In genomic region chr12:13437541-13437940, GRCh38 we compare ENCODE assay signal across 28 cellular contexts.
"Had no signal": no experiment of that assay in that cellular context is flagged by ENCODE, and none has a peak within 500 bp of the region (broad histone marks: within the 10 kb centered on the region; RNA-seq: fewer than 3 reads in every experiment).

No MANE protein-coding gene starts in this region.

- H3K4me3 ChIP-seq: SJCRH30 had no signal

- H3K36me3 ChIP-seq: brain microvascular endothelial cell, SJCRH30 had no signal

- H3K27ac ChIP-seq: brain microvascular endothelial cell, SJCRH30 had no signal

- H3K4me1 Mint-ChIP-seq: activated CD4-positive, alpha-beta memory T cell treated with anti-CD3 and anti-CD28 coated beads, Interleukin-2, amount 10 ng/mL, durations not matched to agents 7 days and 5 days; activated CD4-positive, alpha-beta T cell treated with anti-CD3 and anti-CD28 coated beads for 36 hours; activated CD8-positive, alpha-beta memory T cell treated with anti-CD3 and anti-CD28 coated beads, Interleukin-2, amount 10 ng/mL, durations not matched to agents 7 days and 5 days; activated naive CD4-positive, alpha-beta T cell treated with anti-CD3 and anti-CD28 coated beads, Interleukin-2, amount 10 ng/mL, durations not matched to agents 7 days and 5 days; activated naive CD8-positive, alpha-beta T cell treated with anti-CD3 and anti-CD28 coated beads, Interleukin-2, amount 50 U/mL, for 24 hours had no signal

- H3K27me3 ChIP-seq: brain microvascular endothelial cell, SJCRH30 had no signal

- FAIRE-seq: TTC549 had no signal

- H3K9me3 ChIP-seq: SJCRH30, SK-N-SH had no signal

- H3K4me3 Mint-ChIP-seq: activated CD4-positive, alpha-beta memory T cell treated with anti-CD3 and anti-CD28 coated beads, Interleukin-2, amount 10 ng/mL, durations not matched to agents 7 days and 5 days; activated CD4-positive, alpha-beta T cell treated with anti-CD3 and anti-CD28 coated beads for 36 hours; activated CD8-positive, alpha-beta memory T cell treated with anti-CD3 and anti-CD28 coated beads, Interleukin-2, amount 10 ng/mL, durations not matched to agents 7 days and 5 days; activated naive CD4-positive, alpha-beta T cell treated with anti-CD3 and anti-CD28 coated beads, Interleukin-2, amount 10 ng/mL, durations not matched to agents 7 days and 5 days; activated naive CD8-positive, alpha-beta T cell; activated naive CD8-positive, alpha-beta T cell treated with anti-CD3 and anti-CD28 coated beads, Interleukin-2, amount 50 U/mL, for 24 hours; T-helper 1 cell treated with Interleukin-12 subunit alpha and Interleukin-12 subunit beta and Interleukin-4 antibody, amounts not matched to agents 30 μg/mL and 1 μg/mL, for 36 hours; T-helper 2 cell treated with Interferon-gamma antibody and Interleukin-4, amounts not matched to agents 5 μg/mL and 100 μg/mL, for 36 hours; WTC11 had no signal

- H3K36me3 Mint-ChIP-seq: activated CD8-positive, alpha-beta memory T cell treated with anti-CD3 and anti-CD28 coated beads, Interleukin-2, amount 10 ng/mL, durations not matched to agents 7 days and 5 days; activated naive CD4-positive, alpha-beta T cell treated with anti-CD3 and anti-CD28 coated beads, Interleukin-2, amount 10 ng/mL, durations not matched to agents 7 days and 5 days; activated naive CD8-positive, alpha-beta T cell; WTC11 had no signal

- DNase-seq: activated CD4-positive, alpha-beta memory T cell treated with anti-CD3 and anti-CD28 coated beads, Interleukin-2, amount 10 ng/mL, durations not matched to agents 7 days and 5 days; activated CD4-positive, alpha-beta T cell treated with anti-CD3 and anti-CD28 coated beads for 36 hours; activated CD8-positive, alpha-beta memory T cell treated with anti-CD3 and anti-CD28 coated beads for 24 hours; activated CD8-positive, alpha-beta memory T cell treated with anti-CD3 and anti-CD28 coated beads, Interleukin-2, amount 10 ng/mL, durations not matched to agents 7 days and 5 days; activated CD8-positive, alpha-beta memory T cell treated with anti-CD3 and anti-CD28 coated beads, Interleukin-2, amount 50 U/mL, for 48 hours; activated effector memory CD4-positive, alpha-beta T cell treated with Interleukin-2 at 50 U/mL for 16 hours; activated naive CD4-positive, alpha-beta T cell treated with anti-CD3 and anti-CD28 coated beads, Interleukin-2, amount 10 ng/mL, durations not matched to agents 7 days and 5 days; activated naive CD8-positive, alpha-beta T cell treated with anti-CD3 and anti-CD28 coated beads, Interleukin-2, amount 50 U/mL, for 24 hours; activated T-cell treated with anti-CD3 and anti-CD28 coated beads, Interleukin-2, amount 50 U/mL, for 48 hours; aorta; central memory CD4-positive, alpha-beta T cell; NCI-H1105 treated with DMSO at 0.1 percent for 48 hours; NCI-H1436; NCI-H1694 treated with DMSO at 0.1 percent for 48 hours; NCI-H2029; NCI-H345; NCI-H524 treated with DMSO at 0.1 percent for 48 hours; SHP77 had no signal

- H3K9ac ChIP-seq: SK-N-SH had no signal

- H3K27me3 Mint-ChIP-seq: activated naive CD8-positive, alpha-beta T cell had no signal

- H3K27ac Mint-ChIP-seq: activated CD4-positive, alpha-beta memory T cell treated with anti-CD3 and anti-CD28 coated beads, Interleukin-2, amount 10 ng/mL, durations not matched to agents 7 days and 5 days; activated CD4-positive, alpha-beta T cell treated with anti-CD3 and anti-CD28 coated beads for 36 hours; activated CD8-positive, alpha-beta memory T cell treated with anti-CD3 and anti-CD28 coated beads, Interleukin-2, amount 10 ng/mL, durations not matched to agents 7 days and 5 days; activated naive CD4-positive, alpha-beta T cell treated with anti-CD3 and anti-CD28 coated beads, Interleukin-2, amount 10 ng/mL, durations not matched to agents 7 days and 5 days; activated naive CD8-positive, alpha-beta T cell; activated naive CD8-positive, alpha-beta T cell treated with anti-CD3 and anti-CD28 coated beads, Interleukin-2, amount 50 U/mL, for 24 hours; T-helper 1 cell treated with Interleukin-12 subunit alpha and Interleukin-12 subunit beta and Interleukin-4 antibody, amounts not matched to agents 30 μg/mL and 1 μg/mL, for 36 hours; T-helper 2 cell treated with Interferon-gamma antibody and Interleukin-4, amounts not matched to agents 5 μg/mL and 100 μg/mL, for 36 hours; WTC11 had no signal

- H3K9me3 Mint-ChIP-seq: activated CD4-positive, alpha-beta memory T cell treated with anti-CD3 and anti-CD28 coated beads, Interleukin-2, amount 10 ng/mL, durations not matched to agents 7 days and 5 days; activated naive CD4-positive, alpha-beta T cell treated with anti-CD3 and anti-CD28 coated beads, Interleukin-2, amount 10 ng/mL, durations not matched to agents 7 days and 5 days; activated naive CD8-positive, alpha-beta T cell treated with anti-CD3 and anti-CD28 coated beads, Interleukin-2, amount 50 U/mL, for 24 hours; T-helper 1 cell treated with Interleukin-12 subunit alpha and Interleukin-12 subunit beta and Interleukin-4 antibody, amounts not matched to agents 30 μg/mL and 1 μg/mL, for 36 hours; T-helper 2 cell treated with Interferon-gamma antibody and Interleukin-4, amounts not matched to agents 5 μg/mL and 100 μg/mL, for 36 hours; WTC11 had no signal

- ATAC-seq: activated CD4-positive, alpha-beta T cell treated with anti-CD3 and anti-CD28 coated beads for 36 hours; activated CD4-positive, CD25-positive, alpha-beta regulatory T cell treated with anti-CD3 and anti-CD28 coated beads, Interleukin-2, amount 50 U/mL, for 24 hours; activated CD8-positive, alpha-beta memory T cell treated with anti-CD3 and anti-CD28 coated beads, Interleukin-2, amount 10 ng/mL, durations not matched to agents 7 days and 5 days; activated naive CD8-positive, alpha-beta T cell treated with anti-CD3 and anti-CD28 coated beads, Interleukin-2, amount 50 U/mL, for 24 hours; Panc1; WTC11 had no signal

- H3K4me2 ChIP-seq: SK-N-SH had no signal
